ENCODE assay signal across 13 cellular contexts in the genomic region with DNA sequence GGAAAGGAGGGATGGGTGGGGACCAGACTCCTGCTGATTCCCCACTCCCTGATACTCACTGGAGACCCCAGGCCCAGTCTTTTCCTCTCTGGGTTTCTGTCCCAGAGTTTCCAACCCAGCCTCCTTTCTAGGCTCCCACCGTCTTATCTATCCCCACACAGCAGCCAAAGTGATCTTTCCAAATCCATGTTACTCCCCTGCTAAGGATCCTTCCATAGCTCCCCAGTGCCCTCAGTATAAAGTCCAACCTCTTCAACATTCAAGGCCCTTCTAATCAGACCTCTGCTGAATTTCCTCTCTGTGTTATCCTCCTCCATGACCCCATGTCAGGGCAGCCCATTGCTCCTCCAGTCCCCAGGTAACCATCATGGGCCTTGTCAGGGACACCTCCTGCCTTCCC. TPM values are rescaled to one million over a fixed set of nuclear protein-coding genes. Genes with fewer than 3 reads are reported as not detected.
DNase-seq lines count a peak whose midpoint lies in the region; ATAC-seq and TF ChIP-seq lines count a peak whose summit lies in the region.
"Had no signal": no experiment of that assay in that cellular context is flagged by ENCODE, and none has a peak within 500 bp of the region (broad histone marks: within the 10 kb centered on the region; RNA-seq: fewer than 3 reads in every experiment).

No MANE protein-coding gene starts in this region.

- H3K9me3 Mint-ChIP-seq in activated CD4-positive, alpha-beta T cell treated with anti-CD3 and anti-CD28 coated beads, Interleukin-2, amount 10 ng/mL, durations not matched to agents 7 days and 5 days, result no peaks in the 10 kb centered on the region

- no peaks in the 10 kb centered on the region for H3K27me3 ChIP-seq in effector memory CD4-positive, alpha-beta T cell (replicated peaks; ENCODE audit: control insufficient read depth, insufficient read depth, low read length, poor library complexity, severe bottlenecking)
- H3K27me3 ChIP-seq in spleen (replicated peaks in 1 of 7), result no peaks in the 10 kb centered on the region
- H3K27me3 ChIP-seq: ovary had no signal

- CTCF ChIA-PET in activated CD4-positive, alpha-beta T cell treated with anti-CD3 and anti-CD28 coated beads, Interleukin-2, amount 10 ng/mL, durations not matched to agents 7 days and 5 days (lab: Charles Lee), result interaction anchor here (3.1 kb wide), 1 partner anchor 10 kb away, joined by 30 read pairs; a partner anchor contains a TSS
- CTCF ChIA-PET in RWPE1 (lab: Yijun Ruan, JAX), result interaction anchor here (0.6 to 1.5 kb wide), 5 partner anchors 12 to 197 kb away, joined by 3 to 5 read pairs (median 3); a partner anchor contains a TSS

- intact Hi-C loops in spleen (cut with DNase I; ENCODE audit: low total_unique reads) (loop anchor here (5.0 kb wide), 1 partner anchor 33 kb away; no protein-coding TSS in a partner anchor), left colon (cut with DNase I, micrococcal nuclease) (no loop called here)

- WGBS in spleen, 5 donors, result 77 to 90% (median 85%) methylated on average over 1 of the region's 1 CpG

- TF ChIP-seq CTCF in RWPE1 (conservative IDR thresholded peaks at IDR 0.05; ENCODE audit: low read depth) (no peak), spleen (IDR thresholded peaks at IDR 0.05 in 8 of 11, conservative IDR thresholded peaks at IDR 0.05 in 3 of 11) (no peak)

- H3K4me3 Mint-ChIP-seq in activated CD4-positive, alpha-beta T cell treated with anti-CD3 and anti-CD28 coated beads, Interleukin-2, amount 10 ng/mL, durations not matched to agents 7 days and 5 days, result peak overlapping the region; percentile 62

- POLR2A ChIA-PET in activated CD4-positive, alpha-beta T cell treated with anti-CD3 and anti-CD28 coated beads, Interleukin-2, amount 10 ng/mL, durations not matched to agents 7 days and 5 days (lab: Charles Lee), result interaction anchor here (0.8 to 1.2 kb wide), 2 partner anchors 9 to 28 kb away, joined by 4 to 5 read pairs; a partner anchor contains a TSS
- POLR2A ChIA-PET in RWPE1 (lab: Yijun Ruan, JAX; ENCODE audit: low non-redundant PET), result interaction anchor here (1.4 kb wide), 1 partner anchor 9 kb away, joined by 4 read pairs; no protein-coding TSS in a partner anchor

- H3K36me3 Mint-ChIP-seq in activated CD4-positive, alpha-beta T cell treated with anti-CD3 and anti-CD28 coated beads, Interleukin-2, amount 10 ng/mL, durations not matched to agents 7 days and 5 days (ENCODE audit: low read depth), result peaks cover 33% of the 10 kb centered on the region

- no peaks in the 10 kb centered on the region for H3K27me3 Mint-ChIP-seq in activated CD4-positive, alpha-beta T cell treated with anti-CD3 and anti-CD28 coated beads, Interleukin-2, amount 10 ng/mL, durations not matched to agents 7 days and 5 days

- peaks cover 53% of the 10 kb centered on the region for H3K4me1 ChIP-seq in effector memory CD4-positive, alpha-beta T cell (ENCODE audit: control insufficient read depth, insufficient read depth, low read length, poor library complexity, severe bottlenecking)
- H3K4me1 ChIP-seq in spleen, result peaks cover 31 to 79% (median 60%) of the 10 kb centered on the region in 6 donors

- peak overlapping the region; percentile 97 for H3K27ac Mint-ChIP-seq in activated CD4-positive, alpha-beta T cell treated with anti-CD3 and anti-CD28 coated beads, Interleukin-2, amount 10 ng/mL, durations not matched to agents 7 days and 5 days

- H3K4me3 ChIP-seq in effector memory CD4-positive, alpha-beta T cell (ENCODE audit: insufficient read depth, low read depth, low read length, poor library complexity, severe bottlenecking), result no peak overlapping the region
- H3K4me3 ChIP-seq in spleen, result peak overlapping the region in 1 of 8 donors; percentile 99
- H3K4me3 ChIP-seq: ovary had no signal

- H3K4me1 Mint-ChIP-seq in activated CD4-positive, alpha-beta T cell treated with anti-CD3 and anti-CD28 coated beads, Interleukin-2, amount 10 ng/mL, durations not matched to agents 7 days and 5 days, result peaks cover 61% of the 10 kb centered on the region

- H3K9me3 ChIP-seq in effector memory CD4-positive, alpha-beta T cell (ENCODE audit: control insufficient read depth, low read length), result no peaks in the 10 kb centered on the region
- no peaks in the 10 kb centered on the region for H3K9me3 ChIP-seq in spleen
- H3K9me3 ChIP-seq: ovary, thoracic aorta had no signal

- H3K36me3 ChIP-seq in effector memory CD4-positive, alpha-beta T cell (ENCODE audit: control insufficient read depth, insufficient read depth, low read length), result peaks cover 6% of the 10 kb centered on the region
- no peaks in the 10 kb centered on the region for H3K36me3 ChIP-seq in spleen
- H3K36me3 ChIP-seq: ovary, thoracic aorta had no signal

- no peak for ATAC-seq in left colon

- no peak for TF ChIP-seq POLR2A in spleen (IDR thresholded peaks at IDR 0.05)
- no peak for TF ChIP-seq POLR2A in erythroblast (IDR thresholded peaks at IDR 0.05; ENCODE audit: low read length)

- H3K27ac ChIP-seq in RWPE1, result peak overlapping the region; percentile 84
- H3K27ac ChIP-seq in effector memory CD4-positive, alpha-beta T cell (ENCODE audit: insufficient read depth, low read length, poor library complexity, severe bottlenecking), result peak overlapping the region; percentile 95
- peak overlapping the region; percentile 20 to 98 (median 92) for H3K27ac ChIP-seq in spleen

- no peak for DNase-seq in activated CD4-positive, alpha-beta T cell treated with anti-CD3 and anti-CD28 coated beads, Interleukin-2, amount 10 ng/mL, durations not matched to agents 7 days and 5 days
- DNase-seq in activated CD4-positive, alpha-beta T cell treated with anti-CD3 and anti-CD28 coated beads, Interleukin-2, amount 50 U/mL, for 48 hours, result no peak
- DNase-seq in RWPE1 (ENCODE audit: low spot score) (no peak), spleen (no peak), erythroblast (lab: John Stamatoyannopoulos, UW) (no peak), left colon (no peak), occipital lobe (lab: John Stamatoyannopoulos, UW) (no peak)
- no peak for DNase-seq in effector memory CD4-positive, alpha-beta T cell
- DNase-seq: activated gamma-delta T cell, DMS 273 treated with DMSO at 0.1 percent for 48 hours, NCI-H1105 had no signal

RNA-seq across cellular contexts. Expression of a gene that starts 1.3 kb away (rescaled TPM):
- 100 to 1,000 TPM; 194 TPM for total RNA-seq in activated CD4-positive, alpha-beta T cell treated with anti-CD3 and anti-CD28 coated beads, Interleukin-2, amount 10 ng/mL, durations not matched to agents 7 days and 5 days
- total RNA-seq in spleen (100 to 1,000 TPM in 6 of 7 donors, 10 to 100 TPM in 1; 79.3 to 147 (median 130) TPM), left colon (10 to 100 TPM in 1 of 2 donors, 1 to 10 TPM in 1; 7.4 to 14.7 TPM), occipital lobe (0.94 TPM)
- polyA plus RNA-seq in spleen, result 10 to 100 TPM; 23.0 to 56.0 (median 25.2) TPM

RNA-seq across cellular contexts. Expression of a gene that starts 8.9 kb away (rescaled TPM):
- total RNA-seq in activated CD4-positive, alpha-beta T cell treated with anti-CD3 and anti-CD28 coated beads, Interleukin-2, amount 10 ng/mL, durations not matched to agents 7 days and 5 days, result 10 to 100 TPM; 11.6 to 11.7 TPM
- total RNA-seq in spleen (10 to 100 TPM in 1 of 7 donors, 1 to 10 TPM in 6; 7.5 to 10.2 (median 8.4) TPM), left colon (1 to 10 TPM; 6.2 to 8.6 TPM), occipital lobe (5.3 TPM)
- 10 to 100 TPM in 2 of 3 donors, 1 to 10 TPM in 1; 8.6 to 11.9 (median 10.5) TPM for polyA plus RNA-seq in spleen

RNA-seq across cellular contexts. Expression of a gene that starts 21.3 kb away (rescaled TPM):
- total RNA-seq in activated CD4-positive, alpha-beta T cell treated with anti-CD3 and anti-CD28 coated beads, Interleukin-2, amount 10 ng/mL, durations not matched to agents 7 days and 5 days, result 1 to 10 TPM; 5.4 to 5.6 TPM
- total RNA-seq in spleen (10 to 100 TPM; 19.3 to 62.0 (median 23.5) TPM), left colon (1 to 10 TPM; 2.8 to 4.9 TPM), occipital lobe (9.4 TPM)
- polyA plus RNA-seq in spleen, result 10 to 100 TPM; 13.4 to 37.1 (median 34.4) TPM

RNA-seq across cellular contexts. Expression of a gene that starts 42.1 kb away (rescaled TPM):
- 10 to 100 TPM; 21.1 to 26.9 TPM for total RNA-seq in activated CD4-positive, alpha-beta T cell treated with anti-CD3 and anti-CD28 coated beads, Interleukin-2, amount 10 ng/mL, durations not matched to agents 7 days and 5 days
- 10 to 100 TPM; 10.1 to 21.0 (median 14.0) TPM for total RNA-seq in spleen
- polyA plus RNA-seq in spleen, result 10 to 100 TPM; 32.1 to 53.8 (median 42.3) TPM
- total RNA-seq in left colon, result 10 to 100 TPM; 11.8 to 12.7 TPM
- total RNA-seq in occipital lobe, result 14.8 TPM

RNA-seq across cellular contexts. Expression of a gene that starts 42.6 kb away (rescaled TPM):
- total RNA-seq in activated CD4-positive, alpha-beta T cell treated with anti-CD3 and anti-CD28 coated beads, Interleukin-2, amount 10 ng/mL, durations not matched to agents 7 days and 5 days, result 10 to 100 TPM; 12.7 TPM
- total RNA-seq in spleen (10 to 100 TPM; 10.3 to 55.6 (median 28.3) TPM), left colon (10 to 100 TPM; 17.3 to 20.4 TPM), occipital lobe (24.5 TPM)
- 10 to 100 TPM; 28.0 to 34.9 (median 29.9) TPM for polyA plus RNA-seq in spleen

Comparison
In these comparisons a context has a peak if more than half of its experiments do, and no peak if none do; other contexts are left out.
1. RNA of a gene that starts 1.3 kb away (total RNA-seq): 194 TPM in activated CD4-positive, alpha-beta T cell treated with anti-CD3 and anti-CD28 coated beads, Interleukin-2, amount 10 ng/mL, durations not matched to agents 7 days and 5 days and 79.3 to 147 TPM in spleen; 7.4 to 14.7 TPM in left colon and 0.94 TPM in occipital lobe (single experiment); every median in the first group is over 4 times any median in the second.
2. Peak in every context shown above with its lines, with median percentiles within 50 percentile points of each other: H3K27ac ChIP-seq.